In the genomic region with DNA sequence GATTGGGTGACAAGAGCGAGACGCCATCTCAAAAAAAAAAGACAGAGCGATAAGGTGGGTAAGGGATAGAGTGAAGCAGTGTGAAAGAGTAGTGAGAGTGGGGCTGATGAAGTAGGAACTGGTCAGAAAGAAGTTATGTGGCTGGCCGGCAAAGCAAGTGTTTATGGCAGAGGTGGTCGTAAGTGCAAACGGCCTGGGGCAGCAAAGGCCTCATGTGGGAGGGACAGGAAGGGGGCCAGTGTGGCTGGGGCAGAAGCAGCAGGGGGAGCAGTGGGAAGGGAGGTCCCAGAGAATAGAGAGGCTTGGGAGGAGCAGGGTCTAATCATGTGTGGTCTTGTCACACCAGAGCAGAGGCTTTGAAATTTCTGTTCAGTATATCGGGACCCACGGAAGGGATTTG, we compare ENCODE assay signal across 28 cellular contexts.
"Had no signal": no experiment of that assay in that cellular context is flagged by ENCODE, and none has a peak within 500 bp of the region (broad histone marks: within the 10 kb centered on the region; RNA-seq: fewer than 3 reads in every experiment).

No MANE protein-coding gene starts in this region.

- H3K27ac Mint-ChIP-seq: activated B cell treated with CpG ODN at 0.5 μM for 24 hours; activated CD4-positive, alpha-beta memory T cell treated with anti-CD3 and anti-CD28 coated beads, Interleukin-2, amount 10 ng/mL, durations not matched to agents 7 days and 5 days; activated CD4-positive, alpha-beta T cell treated with anti-CD3 and anti-CD28 coated beads for 36 hours; activated CD4-positive, alpha-beta T cell treated with anti-CD3 and anti-CD28 coated beads, Interleukin-2, amount 10 ng/mL, durations not matched to agents 24 days and 14 days; activated naive CD4-positive, alpha-beta T cell treated with anti-CD3 and anti-CD28 coated beads, Interleukin-2, amount 10 ng/mL, durations not matched to agents 7 days and 5 days; activated naive CD4-positive, alpha-beta T cell treated with anti-CD3 and anti-CD28 coated beads, Interleukin-2, amount 50 U/mL, for 72 hours; activated naive CD8-positive, alpha-beta T cell treated with anti-CD3 and anti-CD28 coated beads, Interleukin-2, amount 10 ng/mL, durations not matched to agents 7 days and 5 days; activated T-cell treated with anti-CD3 and anti-CD28 coated beads, Interleukin-2, amount 50 U/mL, for 24 hours; activated T-cell treated with anti-CD3 and anti-CD28 coated beads, Interleukin-2, amount 50 U/mL, for 72 hours; brain; T-helper 17 cell; T-helper 2 cell treated with Interferon-gamma antibody and Interleukin-4, amounts not matched to agents 5 μg/mL and 100 μg/mL, for 36 hours had no signal

- H3K36me3 Mint-ChIP-seq: activated naive CD4-positive, alpha-beta T cell treated with anti-CD3 and anti-CD28 coated beads, Interleukin-2, amount 10 ng/mL, durations not matched to agents 7 days and 5 days; activated naive CD8-positive, alpha-beta T cell treated with anti-CD3 and anti-CD28 coated beads, Interleukin-2, amount 10 ng/mL, durations not matched to agents 7 days and 5 days; brain had no signal

- H3K4me1 Mint-ChIP-seq: activated B cell treated with CpG ODN at 0.5 μM for 24 hours; activated CD4-positive, alpha-beta memory T cell treated with anti-CD3 and anti-CD28 coated beads, Interleukin-2, amount 10 ng/mL, durations not matched to agents 7 days and 5 days; activated CD4-positive, alpha-beta T cell treated with anti-CD3 and anti-CD28 coated beads for 36 hours; activated CD4-positive, alpha-beta T cell treated with anti-CD3 and anti-CD28 coated beads, Interleukin-2, amount 10 ng/mL, durations not matched to agents 24 days and 14 days; activated naive CD4-positive, alpha-beta T cell treated with anti-CD3 and anti-CD28 coated beads, Interleukin-2, amount 10 ng/mL, durations not matched to agents 7 days and 5 days; activated naive CD8-positive, alpha-beta T cell treated with anti-CD3 and anti-CD28 coated beads, Interleukin-2, amount 10 ng/mL, durations not matched to agents 7 days and 5 days; brain had no signal

- H3K36me3 ChIP-seq: ascending aorta, breast epithelium, cardiac muscle cell, colonic mucosa, WERI-Rb-1 had no signal

- H3K27ac ChIP-seq: ascending aorta, breast epithelium, cardiac muscle cell, colonic mucosa, WERI-Rb-1 had no signal

- DNase-seq: activated B cell treated with CpG ODN at 0.5 μM for 24 hours; activated CD4-positive, alpha-beta memory T cell treated with anti-CD3 and anti-CD28 coated beads, Interleukin-2, amount 10 ng/mL, durations not matched to agents 7 days and 5 days; activated CD4-positive, alpha-beta T cell treated with anti-CD3 and anti-CD28 coated beads for 36 hours; activated CD4-positive, alpha-beta T cell treated with anti-CD3 and anti-CD28 coated beads, Interleukin-2, amount 10 ng/mL, durations not matched to agents 24 days and 14 days; activated CD4-positive, alpha-beta T cell treated with anti-CD3 and anti-CD28 coated beads, Interleukin-2, amount 50 U/mL, for 4 hours; activated CD8-positive, alpha-beta memory T cell treated with anti-CD3 and anti-CD28 coated beads, Interleukin-2, amount 50 U/mL, for 48 hours; activated gamma-delta T cell; activated naive CD4-positive, alpha-beta T cell; activated naive CD4-positive, alpha-beta T cell treated with anti-CD3 and anti-CD28 coated beads, Interleukin-2, amount 10 ng/mL, durations not matched to agents 7 days and 5 days; activated naive CD8-positive, alpha-beta T cell treated with anti-CD3 and anti-CD28 coated beads, Interleukin-2, amount 10 ng/mL, durations not matched to agents 7 days and 5 days; activated T-cell treated with anti-CD3 and anti-CD28 coated beads for 4 hours; activated T-cell treated with anti-CD3 and anti-CD28 coated beads, Interleukin-2, amount 50 U/mL, for 24 hours; activated T-cell treated with anti-CD3 and anti-CD28 coated beads, Interleukin-2, amount 50 U/mL, for 72 hours; central memory CD4-positive, alpha-beta T cell; cerebellar nuclear complex; colonic mucosa; effector CD8-positive, alpha-beta T cell; foreskin fibroblast; T-helper 1 cell; T-helper 17 cell; T1000; WERI-Rb-1 had no signal

- H3K27me3 ChIP-seq: ascending aorta, breast epithelium, cardiac muscle cell, colonic mucosa had no signal

- H3K4me1 ChIP-seq: ascending aorta, breast epithelium, colonic mucosa had no signal

- H3K27me3 Mint-ChIP-seq: activated B cell treated with CpG ODN at 0.5 μM for 24 hours; activated CD4-positive, alpha-beta memory T cell treated with anti-CD3 and anti-CD28 coated beads, Interleukin-2, amount 10 ng/mL, durations not matched to agents 7 days and 5 days; activated CD4-positive, alpha-beta T cell treated with anti-CD3 and anti-CD28 coated beads for 36 hours; activated CD4-positive, alpha-beta T cell treated with anti-CD3 and anti-CD28 coated beads, Interleukin-2, amount 10 ng/mL, durations not matched to agents 24 days and 14 days; activated naive CD4-positive, alpha-beta T cell treated with anti-CD3 and anti-CD28 coated beads, Interleukin-2, amount 10 ng/mL, durations not matched to agents 7 days and 5 days; activated naive CD8-positive, alpha-beta T cell treated with anti-CD3 and anti-CD28 coated beads, Interleukin-2, amount 10 ng/mL, durations not matched to agents 7 days and 5 days; activated T-cell treated with anti-CD3 and anti-CD28 coated beads, Interleukin-2, amount 50 U/mL, for 24 hours; brain; T-helper 17 cell had no signal

- H3K4me3 ChIP-seq: ascending aorta, breast epithelium, cardiac muscle cell, colonic mucosa had no signal

- H3K4me3 Mint-ChIP-seq: activated B cell treated with CpG ODN at 0.5 μM for 24 hours; activated CD4-positive, alpha-beta memory T cell treated with anti-CD3 and anti-CD28 coated beads, Interleukin-2, amount 10 ng/mL, durations not matched to agents 7 days and 5 days; activated CD4-positive, alpha-beta T cell treated with anti-CD3 and anti-CD28 coated beads for 36 hours; activated CD4-positive, alpha-beta T cell treated with anti-CD3 and anti-CD28 coated beads, Interleukin-2, amount 10 ng/mL, durations not matched to agents 24 days and 14 days; activated naive CD4-positive, alpha-beta T cell treated with anti-CD3 and anti-CD28 coated beads, Interleukin-2, amount 10 ng/mL, durations not matched to agents 7 days and 5 days; activated naive CD8-positive, alpha-beta T cell treated with anti-CD3 and anti-CD28 coated beads, Interleukin-2, amount 10 ng/mL, durations not matched to agents 7 days and 5 days; activated T-cell treated with anti-CD3 and anti-CD28 coated beads, Interleukin-2, amount 50 U/mL, for 24 hours; activated T-cell treated with anti-CD3 and anti-CD28 coated beads, Interleukin-2, amount 50 U/mL, for 72 hours; brain; T-helper 17 cell; T-helper 2 cell treated with Interferon-gamma antibody and Interleukin-4, amounts not matched to agents 5 μg/mL and 100 μg/mL, for 36 hours had no signal

- H3K9me3 ChIP-seq: ascending aorta, breast epithelium, colonic mucosa had no signal

- H3K9me3 Mint-ChIP-seq: activated naive CD4-positive, alpha-beta T cell treated with anti-CD3 and anti-CD28 coated beads, Interleukin-2, amount 10 ng/mL, durations not matched to agents 7 days and 5 days; activated T-cell treated with anti-CD3 and anti-CD28 coated beads, Interleukin-2, amount 50 U/mL, for 24 hours had no signal
